In the genomic region with DNA sequence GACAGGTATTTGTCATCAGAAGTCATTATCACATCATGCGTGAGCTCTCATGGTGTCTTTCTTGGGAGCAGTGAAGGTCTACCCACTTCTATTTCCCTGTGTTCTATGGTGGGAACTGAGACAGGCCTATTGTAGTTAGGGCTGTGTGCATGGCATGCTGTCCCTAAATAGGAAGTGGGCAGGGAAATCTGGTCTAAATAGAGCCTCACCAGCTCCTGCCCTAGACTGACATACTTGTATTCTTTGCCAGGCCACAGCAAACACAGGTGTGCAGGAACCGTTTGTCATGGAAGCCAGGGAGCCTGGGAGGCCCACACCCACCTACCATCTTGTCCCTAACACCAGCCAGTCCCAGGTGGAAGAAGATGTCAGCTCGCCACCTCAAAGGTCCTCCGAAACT, we compare ENCODE assay signal across 1 cellular context.
TF ChIP-seq lines count a peak whose summit lies in the region.

No MANE protein-coding gene starts in this region.

TF ChIP-seq in A549, 52 proteins besides CTCF, POLR2A, EP300 and RAD21:
- no peak for TF ChIP-seq ZC3H11A (IDR thresholded peaks at IDR 0.05)
- 0 out of 2 replicates have a peak, but pooled peaks have one; percentile 37 for TF ChIP-seq POLR2AphosphoS2 (conservative IDR thresholded peaks at IDR 0.05; ENCODE audit: low read length)
